In the genomic region with DNA sequence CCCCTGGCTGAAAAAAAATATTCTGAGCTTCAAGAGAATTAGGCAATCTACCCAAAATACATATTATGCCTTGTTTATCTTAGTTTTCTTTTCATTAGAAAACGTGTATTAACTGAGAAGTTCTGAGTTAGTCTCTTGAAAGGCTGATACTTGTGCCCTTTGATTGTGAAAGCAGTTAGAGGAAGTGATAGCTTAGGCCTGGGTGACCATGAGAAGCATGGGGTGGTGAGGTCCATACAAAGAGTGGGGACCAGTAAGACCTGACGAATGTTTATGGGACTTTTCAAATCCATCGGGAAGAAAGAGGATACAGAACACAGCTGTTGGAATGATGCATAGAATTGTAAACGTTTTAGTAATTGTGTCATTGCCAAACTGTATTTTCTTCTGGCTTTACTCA, we compare ENCODE assay signal across 12 cellular contexts.
DNase-seq lines count a peak whose midpoint lies in the region; ATAC-seq and TF ChIP-seq lines count a peak whose summit lies in the region.
"Had no signal": no experiment of that assay in that cellular context is flagged by ENCODE, and none has a peak within 500 bp of the region (broad histone marks: within the 10 kb centered on the region; RNA-seq: fewer than 3 reads in every experiment).

No MANE protein-coding gene starts in this region.

- H3K9ac ChIP-seq in fibroblast of lung (ENCODE audit: insufficient read depth, low read length): no peak overlapping the region

- POLR2A ChIA-PET in activated CD8-positive, alpha-beta T cell treated with anti-CD3 and anti-CD28 coated beads, Interleukin-2, amount 10 ng/mL, durations not matched to agents 7 days and 5 days (lab: Charles Lee): no interaction called here

- H3K79me2 ChIP-seq in fibroblast of lung (ENCODE audit: control insufficient read depth, insufficient read depth, low read length): no peaks in the 10 kb centered on the region

- no peak overlapping the region for H3K4me3 ChIP-seq in fibroblast of lung (replicated peaks in 1 of 4; ENCODE audit: control extremely low read depth in 1 of 4, insufficient read depth in 1 of 4, low read depth in 3 of 4, low read length in 4 of 4)
- H3K4me3 ChIP-seq: Peyer's patch, right lobe of liver had no signal

- H4K20me1 ChIP-seq in fibroblast of lung (ENCODE audit: control insufficient read depth, extremely low read depth, insufficient read depth, low read length): no peaks in the 10 kb centered on the region

- H3K9me3 Mint-ChIP-seq in activated CD8-positive, alpha-beta T cell treated with anti-CD3 and anti-CD28 coated beads, Interleukin-2, amount 10 ng/mL, durations not matched to agents 7 days and 5 days (ENCODE audit: insufficient read depth): no peaks in the 10 kb centered on the region

- H3K4me1 Mint-ChIP-seq in activated CD8-positive, alpha-beta T cell treated with anti-CD3 and anti-CD28 coated beads, Interleukin-2, amount 10 ng/mL, durations not matched to agents 7 days and 5 days (ENCODE audit: low read depth): no peaks in the 10 kb centered on the region

- ATAC-seq in GM18858 (IDR thresholded peaks at IDR 0.05; ENCODE audit: unreplicated experiment) (peak; percentile 73), GM21528 (IDR thresholded peaks at IDR 0.05; ENCODE audit: low FRiP score, unreplicated experiment) (peak; percentile 76), HG03159 (IDR thresholded peaks at IDR 0.05; ENCODE audit: unreplicated experiment) (peak; percentile 76)
- ATAC-seq in activated CD8-positive, alpha-beta T cell treated with anti-CD3 and anti-CD28 coated beads, Interleukin-2, amount 10 ng/mL, durations not matched to agents 7 days and 5 days: no peak
- ATAC-seq: left ventricle myocardium superior had no signal

- DNase-seq in fibroblast of lung (ENCODE audit: low read depth in 2 of 2): peak in 1 of 2 donors; percentile 83
- DNase-seq in activated CD8-positive, alpha-beta T cell treated with anti-CD3 and anti-CD28 coated beads, Interleukin-2, amount 10 ng/mL, durations not matched to agents 7 days and 5 days: no peak
- no peak for DNase-seq in hypothalamus (lab: John Stamatoyannopoulos, UW)
- no peak for DNase-seq in GOT3 (lab: John Stamatoyannopoulos, UW)
- no peak for DNase-seq in activated T-cell treated with anti-CD3 and anti-CD28 coated beads for 4 hours
- DNase-seq: activated CD4-positive, alpha-beta T cell treated with anti-CD3 and anti-CD28 coated beads, Interleukin-2, amount 50 U/mL, for 48 hours; left ventricle myocardium superior; Peyer's patch; right lobe of liver had no signal

- no peaks in the 10 kb centered on the region for H3K27me3 ChIP-seq in fibroblast of lung (ENCODE audit: control insufficient read depth, insufficient read depth, low read length)
- H3K27me3 ChIP-seq: Peyer's patch, right lobe of liver had no signal

- no peaks in the 10 kb centered on the region for H3K36me3 Mint-ChIP-seq in activated CD8-positive, alpha-beta T cell treated with anti-CD3 and anti-CD28 coated beads, Interleukin-2, amount 10 ng/mL, durations not matched to agents 7 days and 5 days (ENCODE audit: low read depth)

- peaks cover 2% of the 10 kb centered on the region for H3K27me3 Mint-ChIP-seq in activated CD8-positive, alpha-beta T cell treated with anti-CD3 and anti-CD28 coated beads, Interleukin-2, amount 10 ng/mL, durations not matched to agents 7 days and 5 days (ENCODE audit: low read depth)

- no peaks in the 10 kb centered on the region for H3K36me3 ChIP-seq in fibroblast of lung (ENCODE audit: control insufficient read depth, insufficient read depth, low read length)
- H3K36me3 ChIP-seq: Peyer's patch, right lobe of liver had no signal

- no peak overlapping the region for H3K27ac ChIP-seq in fibroblast of lung (ENCODE audit: insufficient read depth, low read length)
- H3K27ac ChIP-seq: Peyer's patch, right lobe of liver had no signal

- H3K4me3 Mint-ChIP-seq in activated CD8-positive, alpha-beta T cell treated with anti-CD3 and anti-CD28 coated beads, Interleukin-2, amount 10 ng/mL, durations not matched to agents 7 days and 5 days: no peak overlapping the region

- H2AFZ ChIP-seq in fibroblast of lung (ENCODE audit: low read length): peak overlapping the region; percentile 29

- no peaks in the 10 kb centered on the region for H3K9me3 ChIP-seq in fibroblast of lung (ENCODE audit: control insufficient read depth, insufficient read depth, low read depth, low read length)
- H3K9me3 ChIP-seq: Peyer's patch, right lobe of liver had no signal

- no peak overlapping the region for H3K4me2 ChIP-seq in fibroblast of lung (ENCODE audit: extremely low read depth, insufficient read depth, low read length)

- TF ChIP-seq CTCF in fibroblast of lung (conservative IDR thresholded peaks at IDR 0.05 in 1 of 2, IDR thresholded peaks at IDR 0.05 in 1 of 2; ENCODE audit: low read depth in 1 of 2, low read length in 2 of 2): no peak

- CTCF ChIA-PET in activated CD8-positive, alpha-beta T cell treated with anti-CD3 and anti-CD28 coated beads, Interleukin-2, amount 10 ng/mL, durations not matched to agents 7 days and 5 days (lab: Charles Lee): no interaction called here

- no peak overlapping the region for H3K27ac Mint-ChIP-seq in activated CD8-positive, alpha-beta T cell treated with anti-CD3 and anti-CD28 coated beads, Interleukin-2, amount 10 ng/mL, durations not matched to agents 7 days and 5 days

- H3K4me1 ChIP-seq in fibroblast of lung (ENCODE audit: control insufficient read depth, extremely low read depth, insufficient read depth, low read length): no peaks in the 10 kb centered on the region
- H3K4me1 ChIP-seq: right lobe of liver had no signal
